Comparison of ENCODE assay signal across 1 cellular context in genomic region chr20:53876470-53876869, GRCh38.
TF ChIP-seq lines count a peak whose summit lies in the region.

No MANE protein-coding gene starts in this region.

TF ChIP-seq in SK-N-SH treated with all-trans-retinoic acid at 6 μM for 48 hours, 23 proteins besides CTCF, POLR2A, EP300 and RAD21 (continued from another document):
- TF ChIP-seq TSHZ2 (CRISPR knock-in tag; IDR thresholded peaks at IDR 0.05): no peak
TF ChIP-seq in SK-N-SH treated with all-trans-retinoic acid at 6 μM for 48 hours: peak in this region for 0.
